8 cellular contexts compared by ENCODE assay signal in genomic region chr17:8289103-8289397, GRCh38. TPM values are rescaled to one million over a fixed set of nuclear protein-coding genes. Genes with fewer than 3 reads are reported as not detected.
A peak's percentile ranks its signal among the peaks of the same experiment; 100 is the strongest.
DNase-seq lines count a peak whose midpoint lies in the region; ATAC-seq and TF ChIP-seq lines count a peak whose summit lies in the region.

No MANE protein-coding gene starts in this region.

- no peaks in the 10 kb centered on the region for H3K9me2 ChIP-seq in GM23338 (ENCODE audit: insufficient read depth)

- H3K27me3 ChIP-seq in GM23338 (ENCODE audit: insufficient read depth) (no peaks in the 10 kb centered on the region), right atrium auricular region (no peaks in the 10 kb centered on the region), spleen (replicated peaks in 1 of 7) (no peaks in the 10 kb centered on the region)

- TF ChIP-seq POLR2A in spleen (IDR thresholded peaks at IDR 0.05): no peak

- WGBS in spleen, 5 donors: 5 to 10% (median 8%) methylated on average over 16 to 17 of the region's 17 CpGs; no CpG with 5 or more reads in 1 of the 5 donors

- intact Hi-C loops in spleen (cut with DNase I; ENCODE audit: low total_unique reads): no loop called here

- no peaks in the 10 kb centered on the region for H3K9me3 ChIP-seq in right atrium auricular region
- no peaks in the 10 kb centered on the region for H3K9me3 ChIP-seq in spleen

- H3K9me3 Mint-ChIP-seq in GM23338: no peaks in the 10 kb centered on the region

- H3K79me2 ChIP-seq in GM23338 (replicated peaks; ENCODE audit: insufficient read depth): no peaks in the 10 kb centered on the region

- peak overlapping the region; percentile 96 for H3K4me2 ChIP-seq in GM23338

- 0 out of 2 replicates have a peak, but pooled peaks cover 8% of the 10 kb centered on the region for H3K4me1 ChIP-seq in GM23338 (ENCODE audit: insufficient read depth)
- peaks cover 0 to 20% of the 10 kb centered on the region in 2 donors for H3K4me1 ChIP-seq in right atrium auricular region
- H3K4me1 ChIP-seq in spleen: peaks cover 14 to 75% (median 37%) of the 10 kb centered on the region in 6 donors

- DNase-seq in AG09309 (ENCODE audit: low read depth) (no peak), GM23338 (ENCODE audit: low spot score) (peak; percentile 79), right atrium auricular region (ENCODE audit: low spot score) (no peak), spleen (no peak), G401 (ENCODE audit: low spot score) (no peak)
- peak; percentile 35 for DNase-seq in activated CD8-positive, alpha-beta memory T cell treated with anti-CD3 and anti-CD28 coated beads, Interleukin-2, amount 50 U/mL, for 24 hours (ENCODE audit: extremely low read depth)

- in situ Hi-C loops in G401 (cut with HindIII; ENCODE audit: low sequenced_read_pairs): no loop called here

- TF ChIP-seq CTCF in AG09309 (IDR thresholded peaks at IDR 0.05; ENCODE audit: control insufficient read depth, insufficient read depth, low read depth, low read length, missing control alignments): no peak
- TF ChIP-seq CTCF in GM23338 (conservative IDR thresholded peaks at IDR 0.05; ENCODE audit: low read depth in 2 of 2): no peak
- no peak for TF ChIP-seq CTCF in right atrium auricular region (IDR thresholded peaks at IDR 0.05)
- TF ChIP-seq CTCF in spleen (IDR thresholded peaks at IDR 0.05 in 8 of 11, conservative IDR thresholded peaks at IDR 0.05 in 3 of 11): no peak

- H3K4me3 ChIP-seq in AG09309 (ENCODE audit: control insufficient read depth, low read depth, low read length): peak overlapping the region; percentile 94
- peak overlapping the region; percentile 99 for H3K4me3 ChIP-seq in GM23338
- peak overlapping the region; percentile 71 to 79 for H3K4me3 ChIP-seq in right atrium auricular region
- H3K4me3 ChIP-seq in spleen: peak overlapping the region; percentile 66 to 92 (median 75)

- H3F3A ChIP-seq in GM23338 (replicated peaks; ENCODE audit: low read depth): 0 out of 2 replicates have a peak, but pooled peaks cover 7% of the 10 kb centered on the region

- peaks cover 11% of the 10 kb centered on the region for H3K27me3 Mint-ChIP-seq in GM23338 (ENCODE audit: insufficient read depth, low read depth, poor library complexity)

- H4K20me1 ChIP-seq in GM23338 (replicated peaks; ENCODE audit: insufficient read depth): no peaks in the 10 kb centered on the region

- peak overlapping the region; percentile 95; the same call in 1 of the 2 replicates for H3K27ac Mint-ChIP-seq in GM23338

- ATAC-seq in GM23338: peak; percentile 85
- no peak for ATAC-seq in HG02981 (IDR thresholded peaks at IDR 0.05; ENCODE audit: unreplicated experiment)
- no peak for ATAC-seq in GM18520 (IDR thresholded peaks at IDR 0.05; ENCODE audit: unreplicated experiment)

- H3K36me3 Mint-ChIP-seq in GM23338 (ENCODE audit: low read depth): no peaks in the 10 kb centered on the region; the same call in 2 of the 3 replicates

- H3K27ac ChIP-seq in GM23338 (ENCODE audit: low read depth) (0 out of 2 replicates have a peak overlapping the region, but pooled peaks have one; percentile 87), right atrium auricular region (peak overlapping the region; percentile 92 to 97), spleen (peak overlapping the region; percentile 93 to 98 (median 94))

- peak overlapping the region; percentile 86 for H3K4me3 Mint-ChIP-seq in GM23338

- peak overlapping the region; percentile 100; the same call in 1 of the 2 replicates for H2AFZ ChIP-seq in GM23338

- peaks cover 28% of the 10 kb centered on the region for H3K4me1 Mint-ChIP-seq in GM23338

- H3K36me3 ChIP-seq in GM23338 (ENCODE audit: insufficient read depth) (no peaks in the 10 kb centered on the region), right atrium auricular region (no peaks in the 10 kb centered on the region), spleen (peaks cover 0 to 5% (median 0%) of the 10 kb centered on the region in 6 donors)

TF ChIP-seq in GM23338, 12 proteins besides CTCF, POLR2A, EP300 and RAD21 (continues in another document):
- TF ChIP-seq NANOG (IDR thresholded peaks at IDR 0.05; ENCODE audit: borderline replicate concordance): no peak
- TF ChIP-seq REST (IDR thresholded peaks at IDR 0.05; ENCODE audit: unreplicated experiment): no peak
- TF ChIP-seq EZH2 (IDR thresholded peaks at IDR 0.05; ENCODE audit: low read depth, unreplicated experiment): no peak

RNA-seq across cellular contexts. Expression of gene RANGRF, which starts 0.6 kb away (rescaled TPM):
- total RNA-seq in GM23338 (2014; rRNA removed; shearing (Covaris generic)): 11.2 and 15.8 TPM in 2 replicates
- 52.4 and 53.7 TPM in 2 replicates for polyA plus RNA-seq in GM23338 (2016; fragmentation: Nextera tagmentation; extraction: Ambion mirVana)
- total RNA-seq in right atrium auricular region: 10 to 100 TPM; 24.1 to 29.9 TPM
- total RNA-seq in spleen: 10 to 100 TPM; 18.9 to 25.6 (median 21.2) TPM
- 10 to 100 TPM; 52.1 to 55.9 (median 54.1) TPM for polyA plus RNA-seq in spleen
- total RNA-seq in G401 (2014; rRNA removed; shearing (Covaris generic)): 54.4 and 65.3 TPM in 2 replicates

RNA-seq across cellular contexts. Expression of gene SLC25A35, which starts 6.2 kb away (rescaled TPM):
- total RNA-seq in GM23338 (2014; rRNA removed; shearing (Covaris generic)): 2.3 and 4.7 TPM in 2 replicates
- 3.2 and 3.6 TPM in 2 replicates for polyA plus RNA-seq in GM23338 (2016; fragmentation: Nextera tagmentation; extraction: Ambion mirVana)
- 1 to 10 TPM; 1.2 to 1.6 TPM for total RNA-seq in right atrium auricular region
- 10 to 100 TPM in 1 of 7 donors, 1 to 10 TPM in 6; 4.2 to 16.7 (median 7.3) TPM for total RNA-seq in spleen
- polyA plus RNA-seq in spleen: 1 to 10 TPM; 4.6 to 5.6 (median 5.5) TPM
- total RNA-seq in G401 (2014; rRNA removed; shearing (Covaris generic)): 0.68 and 1.7 TPM in 2 replicates

RNA-seq across cellular contexts. Expression of gene ARHGEF15, which starts 21.0 kb away (rescaled TPM):
- total RNA-seq in GM23338 (2014; rRNA removed; shearing (Covaris generic)): 0.43 and 0.52 TPM in 2 replicates
- polyA plus RNA-seq in GM23338 (2016; fragmentation: Nextera tagmentation; extraction: Ambion mirVana) (0.26 and 0.50 TPM in 2 replicates), spleen (10 to 100 TPM in 1 of 3 donors, 1 to 10 TPM in 2; 2.3 to 14.2 (median 7.3) TPM)
- total RNA-seq in right atrium auricular region (10 to 100 TPM in 1 of 2 donors, 1 to 10 TPM in 1; 5.9 to 18.7 TPM), spleen (10 to 100 TPM in 4 of 7 donors, 1 to 10 TPM in 3; 6.9 to 16.7 (median 12.1) TPM)
- total RNA-seq in G401 (2014; rRNA removed; shearing (Covaris generic)): 4.6 and 5.6 TPM in 2 replicates

RNA-seq across cellular contexts. Expression of gene PFAS, which starts 40.0 kb away (rescaled TPM):
- 140 and 168 TPM in 2 replicates for total RNA-seq in GM23338 (2014; rRNA removed; shearing (Covaris generic))
- 96.1 and 106 TPM in 2 replicates for polyA plus RNA-seq in GM23338 (2016; fragmentation: Nextera tagmentation; extraction: Ambion mirVana)
- total RNA-seq in right atrium auricular region: 1 to 10 TPM; 4.4 to 5.3 TPM
- total RNA-seq in spleen: 10 to 100 TPM; 14.0 to 70.3 (median 30.8) TPM
- 10 to 100 TPM; 12.6 to 22.8 (median 14.1) TPM for polyA plus RNA-seq in spleen
- 133 and 173 TPM in 2 replicates for total RNA-seq in G401 (2014; rRNA removed; shearing (Covaris generic))

RNA-seq across cellular contexts. Expression of gene CTC1, which starts 41.2 kb away (rescaled TPM):
- 13.4 and 14.8 TPM in 2 replicates for total RNA-seq in GM23338 (2014; rRNA removed; shearing (Covaris generic))
- 9.1 and 10.7 TPM in 2 replicates for polyA plus RNA-seq in GM23338 (2016; fragmentation: Nextera tagmentation; extraction: Ambion mirVana)
- total RNA-seq in right atrium auricular region: 1 to 10 TPM; 4.2 to 8.6 TPM
- 100 to 1,000 TPM in 3 of 7 donors, 10 to 100 TPM in 4; 53.9 to 131 (median 91.3) TPM for total RNA-seq in spleen
- 10 to 100 TPM; 16.6 to 47.4 (median 22.6) TPM for polyA plus RNA-seq in spleen
- 15.0 and 22.9 TPM in 2 replicates for total RNA-seq in G401 (2014; rRNA removed; shearing (Covaris generic))

Comparison
In these comparisons a context has a peak if more than half of its experiments do, and no peak if none do; other contexts are left out.
1. DNase-seq: peak in GM23338 (single experiment) and activated CD8-positive, alpha-beta memory T cell treated with anti-CD3 and anti-CD28 coated beads, Interleukin-2, amount 50 U/mL, for 24 hours (single experiment); none in AG09309 (single experiment), right atrium auricular region (single experiment), spleen (single experiment) and G401 (single experiment).
2. Peak in every context shown above with its lines, with median percentiles within 50 percentile points of each other: H3K4me3 ChIP-seq and H3K27ac ChIP-seq.